ENCODE assay signal across 1 cellular context in genomic region chr2:224556381-224556780, GRCh38.
TF ChIP-seq lines count a peak whose summit lies in the region.

No MANE protein-coding gene starts in this region.

TF ChIP-seq in SK-N-SH treated with all-trans-retinoic acid at 6 μM for 48 hours, 23 proteins besides CTCF, POLR2A, EP300 and RAD21 (continued from another document):
- no peak for TF ChIP-seq TOX (CRISPR knock-in tag; IDR thresholded peaks at IDR 0.05; ENCODE audit: borderline replicate concordance)
- TF ChIP-seq ISL1 (CRISPR knock-in tag; IDR thresholded peaks at IDR 0.05), result no peak
- TF ChIP-seq ZC3H10 (CRISPR knock-in tag; IDR thresholded peaks at IDR 0.05), result no peak
- no peak for TF ChIP-seq ZNF70 (CRISPR knock-in tag; IDR thresholded peaks at IDR 0.05)
- TF ChIP-seq TCF4 (CRISPR knock-in tag; IDR thresholded peaks at IDR 0.05; ENCODE audit: borderline replicate concordance), result no peak
- no peak for TF ChIP-seq SNAI2 (CRISPR knock-in tag; IDR thresholded peaks at IDR 0.05)
- no peak for TF ChIP-seq ZFP30 (CRISPR knock-in tag; IDR thresholded peaks at IDR 0.05)
- TF ChIP-seq ESRRG (CRISPR knock-in tag; IDR thresholded peaks at IDR 0.05), result no peak
- TF ChIP-seq GLIS3 (CRISPR knock-in tag; IDR thresholded peaks at IDR 0.05), result no peak
- TF ChIP-seq BACH2 (CRISPR knock-in tag; IDR thresholded peaks at IDR 0.05; ENCODE audit: borderline replicate concordance), result no peak
